10 cellular contexts compared by ENCODE assay signal in the genomic region with DNA sequence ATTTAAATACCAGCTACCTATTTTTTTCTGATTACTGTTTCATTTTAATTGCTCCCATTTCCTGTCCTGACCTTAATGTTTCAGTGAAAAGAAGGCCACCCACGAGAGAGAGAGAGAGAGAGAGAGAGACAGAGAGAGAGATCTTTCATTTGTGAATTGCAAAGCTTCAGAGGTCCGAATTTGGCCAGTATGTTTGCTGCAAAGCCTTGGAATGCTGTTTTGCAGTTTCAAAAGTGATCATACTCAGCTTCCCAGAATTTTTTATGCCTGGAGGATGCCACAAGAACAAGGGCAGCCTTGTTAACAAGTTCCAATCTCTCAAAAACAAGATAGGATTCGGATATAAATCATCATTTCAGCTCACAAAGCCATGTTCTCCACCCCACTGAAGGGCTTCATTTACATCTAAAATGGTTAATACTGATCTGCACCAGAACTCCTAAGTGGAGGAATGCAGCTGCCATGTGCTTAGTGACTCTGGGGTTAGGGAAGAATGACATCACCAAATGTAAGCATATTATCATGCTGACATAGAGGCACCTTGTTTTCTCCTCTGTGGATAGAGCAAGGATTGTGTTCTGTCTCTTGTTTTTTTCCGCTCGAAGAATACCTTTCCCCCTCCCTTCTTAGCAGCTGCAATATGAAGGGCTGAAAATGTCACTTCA.
DNase-seq lines count a peak whose midpoint lies in the region; ATAC-seq and TF ChIP-seq lines count a peak whose summit lies in the region.
"Had no signal": no experiment of that assay in that cellular context is flagged by ENCODE, and none has a peak within 500 bp of the region (broad histone marks: within the 10 kb centered on the region; RNA-seq: fewer than 3 reads in every experiment).

No MANE protein-coding gene starts in this region.

- H2BK12ac ChIP-seq in mesenchymal stem cell (ENCODE audit: low read length in 2 of 2): no peak overlapping the region

- H3K9me3 ChIP-seq in mesenchymal stem cell (ENCODE audit: control insufficient read depth, low read length): no peaks in the 10 kb centered on the region

- H3K79me1 ChIP-seq in mesenchymal stem cell (replicated peaks; ENCODE audit: low read length, poor library complexity, severe bottlenecking): no peaks in the 10 kb centered on the region

- H3K4me3 Mint-ChIP-seq in brain: peak overlapping the region in 3 of 5 experiments; percentile 44 to 72 (median 70)
- H3K4me3 Mint-ChIP-seq in activated CD4-positive, alpha-beta T cell treated with anti-CD3 and anti-CD28 coated beads, Interleukin-2, amount 10 ng/mL, durations not matched to agents 7 days and 5 days: no peak overlapping the region
- H3K4me3 Mint-ChIP-seq: activated CD4-positive, alpha-beta T cell treated with anti-CD3 and anti-CD28 coated beads for 36 hours; CD14-positive monocyte had no signal

- no peak for ATAC-seq in GM21619 (IDR thresholded peaks at IDR 0.05; ENCODE audit: unreplicated experiment)

- H3K4me2 ChIP-seq in mesenchymal stem cell (ENCODE audit: low read length, poor library complexity, severe bottlenecking): peak overlapping the region; percentile 8

- H3K27ac ChIP-seq in mesenchymal stem cell (ENCODE audit: low read length, poor library complexity, severe bottlenecking): no peak overlapping the region

- DNase-seq in AG08395 (ENCODE audit: low spot score) (peak; percentile 15), HCEC 1CT (peak; percentile 27), mesenchymal stem cell (peak; percentile 41), NCI-H1105 treated with DMSO at 0.1 percent for 48 hours (lab: John Stamatoyannopoulos, UW) (no peak)
- no peak for DNase-seq in activated CD4-positive, alpha-beta T cell treated with anti-CD3 and anti-CD28 coated beads, Interleukin-2, amount 10 ng/mL, durations not matched to agents 7 days and 5 days
- no peak for DNase-seq in activated T-cell treated with anti-CD3 and anti-CD28 coated beads, Interleukin-2, amount 50 U/mL, for 48 hours
- DNase-seq: activated CD4-positive, alpha-beta T cell treated with anti-CD3 and anti-CD28 coated beads for 36 hours had no signal

- CTCF ChIA-PET in activated CD4-positive, alpha-beta T cell treated with anti-CD3 and anti-CD28 coated beads, Interleukin-2, amount 10 ng/mL, durations not matched to agents 7 days and 5 days (lab: Charles Lee): no interaction called here

- H3K9me3 Mint-ChIP-seq in brain: peaks cover 0 to 4% (median 0%) of the 10 kb centered on the region in 5 experiments
- no peaks in the 10 kb centered on the region for H3K9me3 Mint-ChIP-seq in activated CD4-positive, alpha-beta T cell treated with anti-CD3 and anti-CD28 coated beads, Interleukin-2, amount 10 ng/mL, durations not matched to agents 7 days and 5 days
- H3K9me3 Mint-ChIP-seq: CD14-positive monocyte had no signal

- H2AK5ac ChIP-seq in mesenchymal stem cell (ENCODE audit: low read length, severe bottlenecking): no peak overlapping the region

- H3K4me1 Mint-ChIP-seq in brain: peaks cover 55% of the 10 kb centered on the region
- H3K4me1 Mint-ChIP-seq in activated CD4-positive, alpha-beta T cell treated with anti-CD3 and anti-CD28 coated beads, Interleukin-2, amount 10 ng/mL, durations not matched to agents 7 days and 5 days: peaks cover 17% of the 10 kb centered on the region
- H3K4me1 Mint-ChIP-seq: CD14-positive monocyte had no signal

- H3K36me3 Mint-ChIP-seq in brain: no peaks in the 10 kb centered on the region
- peaks cover 50% of the 10 kb centered on the region for H3K36me3 Mint-ChIP-seq in activated CD4-positive, alpha-beta T cell treated with anti-CD3 and anti-CD28 coated beads, Interleukin-2, amount 10 ng/mL, durations not matched to agents 7 days and 5 days (ENCODE audit: low read depth)

- no peaks in the 10 kb centered on the region for H3K4me1 ChIP-seq in mesenchymal stem cell (ENCODE audit: control insufficient read depth, insufficient read depth, low read depth, low read length)

- H3K27me3 ChIP-seq in mesenchymal stem cell (ENCODE audit: control insufficient read depth in 1 of 2, insufficient read depth in 1 of 2, low read length in 2 of 2): no peaks in the 10 kb centered on the region

- peak overlapping the region in 1 of 2 experiments; percentile 56 for H3K18ac ChIP-seq in mesenchymal stem cell (ENCODE audit: low read depth in 1 of 2, low read length in 2 of 2)

- H3K23ac ChIP-seq in mesenchymal stem cell (ENCODE audit: low read length in 2 of 2): no peak overlapping the region

- H3K4ac ChIP-seq in mesenchymal stem cell (ENCODE audit: low read depth in 1 of 2, low read length in 2 of 2): no peak overlapping the region

- no peak overlapping the region for H4K91ac ChIP-seq in mesenchymal stem cell (ENCODE audit: low read length)

- WGBS in mesenchymal stem cell: 35% methylated on average over 3 of the region's 5 CpGs

- H3K27ac Mint-ChIP-seq in brain: peak overlapping the region in 3 of 5 experiments; percentile 51 to 82 (median 73)
- H3K27ac Mint-ChIP-seq in activated CD4-positive, alpha-beta T cell treated with anti-CD3 and anti-CD28 coated beads, Interleukin-2, amount 10 ng/mL, durations not matched to agents 7 days and 5 days: no peak overlapping the region
- H3K27ac Mint-ChIP-seq: activated CD4-positive, alpha-beta T cell treated with anti-CD3 and anti-CD28 coated beads for 36 hours; CD14-positive monocyte had no signal

- no peak for TF ChIP-seq CTCF in brain (conservative IDR thresholded peaks at IDR 0.05)

- no peak overlapping the region for H2AFZ ChIP-seq in mesenchymal stem cell (ENCODE audit: low read depth, low read length)

- H4K8ac ChIP-seq in mesenchymal stem cell (ENCODE audit: low read length): no peak overlapping the region

- no peak overlapping the region for H3K9ac ChIP-seq in mesenchymal stem cell (ENCODE audit: low read length)

- POLR2A ChIA-PET in activated CD4-positive, alpha-beta T cell treated with anti-CD3 and anti-CD28 coated beads, Interleukin-2, amount 10 ng/mL, durations not matched to agents 7 days and 5 days (lab: Charles Lee): no interaction called here

- H3K36me3 ChIP-seq in mesenchymal stem cell (ENCODE audit: control insufficient read depth in 1 of 2, insufficient read depth in 2 of 2, low read depth in 1 of 2, low read length in 2 of 2): no peaks in the 10 kb centered on the region

- no peak overlapping the region for H3K4me3 ChIP-seq in mesenchymal stem cell (ENCODE audit: insufficient read depth in 1 of 2, low read depth in 1 of 2, low read length in 2 of 2)

- H2BK15ac ChIP-seq in mesenchymal stem cell (ENCODE audit: low read depth, poor library complexity, severe bottlenecking): no peak overlapping the region

- H2BK5ac ChIP-seq in mesenchymal stem cell (ENCODE audit: low read depth, low read length, poor library complexity, severe bottlenecking): no peak overlapping the region

- no peak overlapping the region for H2BK120ac ChIP-seq in mesenchymal stem cell (ENCODE audit: low read depth, low read length)

- peaks cover 4% of the 10 kb centered on the region for H3K27me3 Mint-ChIP-seq in brain
- no peaks in the 10 kb centered on the region for H3K27me3 Mint-ChIP-seq in activated CD4-positive, alpha-beta T cell treated with anti-CD3 and anti-CD28 coated beads, Interleukin-2, amount 10 ng/mL, durations not matched to agents 7 days and 5 days
- H3K27me3 Mint-ChIP-seq: activated CD4-positive, alpha-beta T cell treated with anti-CD3 and anti-CD28 coated beads for 36 hours had no signal

- H3K14ac ChIP-seq in mesenchymal stem cell (ENCODE audit: low read length in 2 of 2): peak overlapping the region in 1 of 2 experiments; percentile 59

Comparison
In these comparisons a context has a peak if more than half of its experiments do, and no peak if none do; other contexts are left out.
1. DNase-seq: peak in AG08395 (single experiment), HCEC 1CT (single experiment) and mesenchymal stem cell (single experiment); none in activated CD4-positive, alpha-beta T cell treated with anti-CD3 and anti-CD28 coated beads, Interleukin-2, amount 10 ng/mL, durations not matched to agents 7 days and 5 days (single experiment), activated T-cell treated with anti-CD3 and anti-CD28 coated beads, Interleukin-2, amount 50 U/mL, for 48 hours (0 of 2) and NCI-H1105 treated with DMSO at 0.1 percent for 48 hours (single experiment).